1 cellular context compared by ENCODE assay signal in genomic region chr17:4939804-4940624, GRCh38.
TF ChIP-seq lines count a peak whose summit lies in the region.

Gene RNF167, plus strand, starts transcription at chr17:4940268. Its CDS starts 642 bp downstream, at chr17:4940910.
Gene SLC25A11, minus strand, starts transcription at chr17:4940046. Its CDS starts 136 bp downstream, at chr17:4939910.

TF ChIP-seq in HepG2, 621 proteins besides CTCF, POLR2A, EP300 and RAD21 (continued from another document and continues in another):
- TF ChIP-seq HMGXB4 (CRISPR knock-in tag; IDR thresholded peaks at IDR 0.05; ENCODE audit: borderline replicate concordance in 1 of 2, low read depth in 1 of 2), result peak; percentile 19 to 45; a peak in 1 of 4 replicates
- TF ChIP-seq CREB1 (IDR thresholded peaks at IDR 0.05), result 0 out of 2 replicates have a peak, but pooled peaks have one; percentile 5
- TF ChIP-seq CREB1 (CRISPR knock-in tag; IDR thresholded peaks at IDR 0.05), result peak; percentile 41; the same call in 1 of the 2 replicates
- TF ChIP-seq FOXK1 (CRISPR knock-in tag; IDR thresholded peaks at IDR 0.05; ENCODE audit: borderline replicate concordance, low read depth), result peak; percentile 72; the same call in 1 of the 2 replicates
- 0 out of 2 replicates have a peak, but pooled peaks have one; percentile 40 for TF ChIP-seq KMT2B (CRISPR knock-in tag; IDR thresholded peaks at IDR 0.05)
- TF ChIP-seq ZIK1 (CRISPR knock-in tag; IDR thresholded peaks at IDR 0.05; ENCODE audit: borderline replicate concordance, low read depth), result 0 out of 2 replicates have a peak, but pooled peaks have one; percentile 43
- 0 out of 2 replicates have a peak, but pooled peaks have one; percentile 50 for TF ChIP-seq MAF1 (CRISPR knock-in tag; IDR thresholded peaks at IDR 0.05; ENCODE audit: borderline replicate concordance)
- 0 out of 2 replicates have a peak, but pooled peaks have one; percentile 13 for TF ChIP-seq TP53 (CRISPR knock-in tag; conservative IDR thresholded peaks at IDR 0.05)
- TF ChIP-seq ISL2 (CRISPR knock-in tag; IDR thresholded peaks at IDR 0.05), result peak; percentile 7; the same call in 1 of the 2 replicates
- TF ChIP-seq THAP7 (CRISPR knock-in tag; IDR thresholded peaks at IDR 0.05), result 0 out of 2 replicates have a peak, but pooled peaks have one; percentile 74
- TF ChIP-seq KLF6 (CRISPR knock-in tag; IDR thresholded peaks at IDR 0.05), result no peak
- TF ChIP-seq TBX3 (IDR thresholded peaks at IDR 0.05; ENCODE audit: borderline replicate concordance), result peak; percentile 65
- peak; percentile 58 for TF ChIP-seq DR1 (CRISPR knock-in tag; IDR thresholded peaks at IDR 0.05)
- TF ChIP-seq ZFP36L1 (CRISPR knock-in tag; IDR thresholded peaks at IDR 0.05), result no peak
- 0 out of 2 replicates have a peak, but pooled peaks have one; percentile 34 for TF ChIP-seq ZNF543 (CRISPR knock-in tag; IDR thresholded peaks at IDR 0.05)
- TF ChIP-seq DNMT3B (CRISPR knock-in tag; conservative IDR thresholded peaks at IDR 0.05), result no peak
- 0 out of 2 replicates have a peak, but pooled peaks have one; percentile 73 for TF ChIP-seq TEF (CRISPR knock-in tag; IDR thresholded peaks at IDR 0.05)
- TF ChIP-seq HNF4G (IDR thresholded peaks at IDR 0.05; ENCODE audit: borderline replicate concordance, low read depth, low read length), result no peak
- peak; percentile 35; the same call in 1 of the 2 replicates for TF ChIP-seq HNF4G (CRISPR knock-in tag; IDR thresholded peaks at IDR 0.05; ENCODE audit: borderline replicate concordance, low read depth)
- TF ChIP-seq NRL (CRISPR knock-in tag; IDR thresholded peaks at IDR 0.05; ENCODE audit: borderline replicate concordance), result no peak
- TF ChIP-seq TOPORS (CRISPR knock-in tag; IDR thresholded peaks at IDR 0.05), result 0 out of 2 replicates have a peak, but pooled peaks have one; percentile 11
- TF ChIP-seq HMGXB3 (CRISPR knock-in tag; IDR thresholded peaks at IDR 0.05; ENCODE audit: borderline replicate concordance), result peak; percentile 31; the same call in 1 of the 2 replicates
- TF ChIP-seq RBM39 (IDR thresholded peaks at IDR 0.05; ENCODE audit: low read depth, low read length, poor library complexity, severe bottlenecking), result peak; percentile 25
- TF ChIP-seq TFAP4 (IDR thresholded peaks at IDR 0.05; ENCODE audit: borderline replicate concordance, low read depth), result peak; percentile 54; the same call in 1 of the 2 replicates
- TF ChIP-seq ZNF776 (CRISPR knock-in tag; IDR thresholded peaks at IDR 0.05), result no peak
- TF ChIP-seq ZNF709 (CRISPR knock-in tag; IDR thresholded peaks at IDR 0.05), result no peak
- peak; percentile 46 for TF ChIP-seq XRCC5 (optimal IDR thresholded peaks at IDR 0.05; ENCODE audit: low read length)
- peak; percentile 10 for TF ChIP-seq TBL1XR1 (IDR thresholded peaks at IDR 0.05; ENCODE audit: borderline replicate concordance, low read length, partially characterized antibody)
- peak; percentile 65 for TF ChIP-seq ZNF160 (CRISPR knock-in tag; IDR thresholded peaks at IDR 0.05)
- peak; percentile 7; the same call in 1 of the 2 replicates for TF ChIP-seq ETV5 (CRISPR knock-in tag; IDR thresholded peaks at IDR 0.05; ENCODE audit: borderline replicate concordance)
- no peak for TF ChIP-seq REXO4 (CRISPR knock-in tag; IDR thresholded peaks at IDR 0.05; ENCODE audit: borderline replicate concordance)
- 0 out of 2 replicates have a peak, but pooled peaks have one; percentile 12 for TF ChIP-seq FOXC1 (CRISPR knock-in tag; IDR thresholded peaks at IDR 0.05; ENCODE audit: borderline replicate concordance)
- peak; percentile 48; the same call in 1 of the 2 replicates for TF ChIP-seq ZNF564 (CRISPR knock-in tag; IDR thresholded peaks at IDR 0.05)
- TF ChIP-seq ZNF468 (CRISPR knock-in tag; IDR thresholded peaks at IDR 0.05), result no peak
- TF ChIP-seq TCF7 (IDR thresholded peaks at IDR 0.05; ENCODE audit: low read depth), result no peak
- TF ChIP-seq HOXA3 (CRISPR knock-in tag; IDR thresholded peaks at IDR 0.05), result peak; percentile 71
- no peak for TF ChIP-seq HMG20A (CRISPR knock-in tag; IDR thresholded peaks at IDR 0.05; ENCODE audit: borderline replicate concordance)
- TF ChIP-seq ZBTB42 (CRISPR knock-in tag; IDR thresholded peaks at IDR 0.05), result peak; percentile 96
- peak; percentile 41; the same call in 1 of the 2 replicates for TF ChIP-seq ZNF777 (CRISPR knock-in tag; IDR thresholded peaks at IDR 0.05)
- TF ChIP-seq BRCA1 (CRISPR knock-in tag; IDR thresholded peaks at IDR 0.05), result peak; percentile 43; the same call in 1 of the 2 replicates
- no peak for TF ChIP-seq ZNF281 (CRISPR knock-in tag; IDR thresholded peaks at IDR 0.05; ENCODE audit: borderline replicate concordance)
- TF ChIP-seq SRSF9 (IDR thresholded peaks at IDR 0.05; ENCODE audit: borderline replicate concordance, insufficient read depth, low read depth, low read length, poor library complexity, severe bottlenecking), result no peak
- TF ChIP-seq ASH2L (IDR thresholded peaks at IDR 0.05; ENCODE audit: insufficient read length, low read depth, low read length), result peak; percentile 68
- TF ChIP-seq ZNF775 (CRISPR knock-in tag; IDR thresholded peaks at IDR 0.05; ENCODE audit: borderline replicate concordance), result no peak
- peak; percentile 40; the same call in 1 of the 2 replicates for TF ChIP-seq PAXIP1 (CRISPR knock-in tag; conservative IDR thresholded peaks at IDR 0.05)
